Comparison of ENCODE assay signal across 9 cellular contexts in the genomic region with DNA sequence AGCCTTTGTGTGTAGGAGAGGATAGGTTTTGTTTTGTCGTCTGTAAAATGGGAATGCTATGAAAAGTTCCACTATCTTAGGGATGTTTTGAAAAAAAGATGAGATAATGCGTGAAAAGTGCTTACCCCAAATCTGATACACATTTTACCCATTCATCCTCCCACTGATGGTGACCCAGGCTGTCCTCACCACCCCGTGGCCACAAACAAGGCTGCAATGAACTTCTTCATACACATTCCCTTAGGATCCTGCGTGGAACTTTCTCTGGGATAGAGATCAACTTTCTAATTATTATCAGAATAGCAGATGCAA. TPM values are rescaled to one million over a fixed set of nuclear protein-coding genes. Genes with fewer than 3 reads are reported as not detected.
A peak's percentile ranks its signal among the peaks of the same experiment; 100 is the strongest.
DNase-seq lines count a peak whose midpoint lies in the region; ATAC-seq, FAIRE-seq and TF ChIP-seq lines count a peak whose summit lies in the region.
"Had no signal": no experiment of that assay in that cellular context is flagged by ENCODE, and none has a peak within 500 bp of the region (broad histone marks: within the 10 kb centered on the region; RNA-seq: fewer than 3 reads in every experiment).

No MANE protein-coding gene starts in this region.

- TF ChIP-seq POLR2A in heart left ventricle (IDR thresholded peaks at IDR 0.05) = no peak
- no peak for TF ChIP-seq POLR2A in GM12878 (IDR thresholded peaks at IDR 0.05; ENCODE audit: low read depth, low read length)

- 32 to 35% (median 34%) methylated on average over 4 of the region's 4 CpGs for WGBS in heart left ventricle, 4 donors
- 40% methylated on average over 4 of the region's 4 CpGs for WGBS in right cardiac atrium
- 36% methylated on average over 4 of the region's 4 CpGs for WGBS in GM12878 (ENCODE audit: insufficient coverage, insufficient replicate concordance, low lambda C conversion rate, missing lambda C conversion rate)
- 35 to 38% methylated on average over 4 of the region's 4 CpGs for WGBS in lung, 2 donors

- DNase-seq in heart left ventricle = no peak
- no peak for DNase-seq in right cardiac atrium
- DNase-seq in GM12878 (ENCODE audit: low read depth, low spot score) = no peak
- DNase-seq in lung (ENCODE audit: low spot score) = no peak
- DNase-seq in upper lobe of right lung = no peak
- DNase-seq in activated effector memory CD4-positive, alpha-beta T cell treated with anti-CD3 and anti-CD28 coated beads, Interleukin-2, amount 50 U/mL, for 16 hours = no peak
- no peak for DNase-seq in Kasumi-1 (lab: John Stamatoyannopoulos, UW)

- no peak for TF ChIP-seq CTCF in heart left ventricle (IDR thresholded peaks at IDR 0.05)
- TF ChIP-seq CTCF in GM12878 (IDR thresholded peaks at IDR 0.05 in 2 of 3, conservative IDR thresholded peaks at IDR 0.05 in 1 of 3; ENCODE audit: control insufficient read depth in 2 of 3, extremely low read depth in 1 of 3, insufficient read depth in 1 of 3, low read depth in 3 of 3, low read length in 3 of 3) = no peak
- no peak for TF ChIP-seq CTCF in lung (IDR thresholded peaks at IDR 0.05; ENCODE audit: control extremely low read depth, extremely low read depth)
- no peak for TF ChIP-seq CTCF in upper lobe of right lung (IDR thresholded peaks at IDR 0.05)

- peak overlapping the region; percentile 82; the same call in 1 of the 2 replicates for H3K4me2 ChIP-seq in GM12878 (ENCODE audit: control insufficient read depth, insufficient read depth)

- H3K9ac ChIP-seq in GM12878 (ENCODE audit: control insufficient read depth, insufficient read depth, low read length) = no peak overlapping the region

- no peak for FAIRE-seq in GM12878 (lab: Jason Lieb, UNC)

- no peak overlapping the region for H2AFZ ChIP-seq in GM12878 (ENCODE audit: control insufficient read depth, low read depth, low read length)

- RAD21 ChIA-PET in GM12878 (lab: Charles Lee; ENCODE audit: unreplicated experiment) = no interaction called here

- TF ChIP-seq EP300 in GM12878 (IDR thresholded peaks at IDR 0.05; ENCODE audit: borderline replicate concordance in 1 of 2, control insufficient read depth in 1 of 2, low read depth in 2 of 2, low read length in 2 of 2) = no peak

- H3K4me1 ChIP-seq in heart left ventricle (peaks cover 0 to 10% (median 0%) of the 10 kb centered on the region in 12 donors), right cardiac atrium (ENCODE audit: control insufficient read depth, insufficient read depth, low read length) (no peaks in the 10 kb centered on the region), GM12878 (ENCODE audit: control insufficient read depth, insufficient read depth, low read length) (no peaks in the 10 kb centered on the region), lung (ENCODE audit: control insufficient read depth in 2 of 2, insufficient read depth in 2 of 2, low read length in 2 of 2) (peaks cover 0 to 8% of the 10 kb centered on the region in 2 donors), upper lobe of right lung (no peaks in the 10 kb centered on the region)

- peaks cover 0 to 9% (median 0%) of the 10 kb centered on the region in 12 donors for H3K9me3 ChIP-seq in heart left ventricle
- H3K9me3 ChIP-seq in right cardiac atrium (ENCODE audit: control insufficient read depth, low read length) = no peaks in the 10 kb centered on the region
- no peaks in the 10 kb centered on the region for H3K9me3 ChIP-seq in GM12878 (replicated peaks; ENCODE audit: control insufficient read depth, insufficient read depth, low read length)
- peaks cover 2 to 5% of the 10 kb centered on the region in 2 donors for H3K9me3 ChIP-seq in lung (ENCODE audit: control insufficient read depth in 2 of 2, insufficient read depth in 1 of 2, low read length in 1 of 2)
- no peaks in the 10 kb centered on the region for H3K9me3 ChIP-seq in upper lobe of right lung

- H3K4me3 ChIP-seq in heart left ventricle = peak overlapping the region in 9 of 12 donors; percentile 46 to 68 (median 61)
- no peak overlapping the region for H3K4me3 ChIP-seq in right cardiac atrium (ENCODE audit: low read length)
- H3K4me3 ChIP-seq in GM12878 = no peak overlapping the region
- H3K4me3 ChIP-seq in lung = peak overlapping the region; percentile 29
- H3K4me3 ChIP-seq in upper lobe of right lung = peak overlapping the region; percentile 49

- CTCF ChIA-PET in GM12878 (lab: Yijun Ruan, JAX) = no interaction called here

- in situ Hi-C loops in GM12878 (cut with MboI) = no loop called here

- H3K27me3 ChIP-seq in heart left ventricle (peaks cover 0 to 59% (median 21%) of the 10 kb centered on the region in 9 donors), right cardiac atrium (ENCODE audit: control insufficient read depth, insufficient read depth) (no peaks in the 10 kb centered on the region), GM12878 (replicated peaks in 1 of 2; ENCODE audit: control insufficient read depth in 2 of 2, insufficient read depth in 2 of 2, low read length in 1 of 2) (no peaks in the 10 kb centered on the region), lung (ENCODE audit: control insufficient read depth, insufficient read depth) (no peaks in the 10 kb centered on the region), upper lobe of right lung (peaks cover 34% of the 10 kb centered on the region)

- SMC1A ChIA-PET in GM12878 (lab: Charles Lee; ENCODE audit: uncharacterized antibody, unreplicated experiment) = no interaction called here

- intact Hi-C loops in heart left ventricle (cut with DNase I) (no loop called here), right cardiac atrium (cut with DNase I) (no loop called here), GM12878 (cut with micrococcal nuclease; ENCODE audit: unreplicated experiment) (no loop called here), upper lobe of right lung (cut with DNase I) (no loop called here)

- no TSS peak for BruUV-seq in GM12878 (replicated peaks; lab: Mats Ljungman, UMichigan)

- H4K20me1 ChIP-seq in GM12878 (ENCODE audit: control insufficient read depth, insufficient read depth) = no peaks in the 10 kb centered on the region

- ATAC-seq in heart left ventricle (no peak), right cardiac atrium (no peak), GM12878 (no peak), lung (ENCODE audit: insufficient read depth, low FRiP score) (no peak), upper lobe of right lung (no peak), HG02884 (IDR thresholded peaks at IDR 0.05; ENCODE audit: unreplicated experiment) (no peak)

- no peaks in the 10 kb centered on the region for H3K79me2 ChIP-seq in GM12878 (ENCODE audit: control insufficient read depth, insufficient read depth, low read length)

- H3K36me3 ChIP-seq in heart left ventricle (no peaks in the 10 kb centered on the region), GM12878 (ENCODE audit: control insufficient read depth in 2 of 2, insufficient read depth in 2 of 2, low read length in 1 of 2) (no peaks in the 10 kb centered on the region), lung (ENCODE audit: control insufficient read depth in 2 of 2, insufficient read depth in 2 of 2, low read length in 2 of 2) (no peaks in the 10 kb centered on the region), upper lobe of right lung (no peaks in the 10 kb centered on the region)
- H3K36me3 ChIP-seq: tibial artery had no signal

- no peak overlapping the region for H3K27ac ChIP-seq in heart left ventricle
- no peak overlapping the region for H3K27ac ChIP-seq in right cardiac atrium (ENCODE audit: low read length)
- H3K27ac ChIP-seq in GM12878 (ENCODE audit: control insufficient read depth, insufficient read depth) = no peak overlapping the region
- no peak overlapping the region for H3K27ac ChIP-seq in lung (ENCODE audit: low read depth in 1 of 2, low read length in 1 of 2)
- no peak overlapping the region for H3K27ac ChIP-seq in upper lobe of right lung
- H3K27ac ChIP-seq: tibial artery had no signal

- POLR2A ChIA-PET in GM12878 (lab: Charles Lee) = no interaction called here

- TF ChIP-seq RAD21 in GM12878 (IDR thresholded peaks at IDR 0.05; ENCODE audit: insufficient read depth, low read depth, low read length) = no peak

TF ChIP-seq in GM12878, 131 proteins besides CTCF, POLR2A, EP300 and RAD21 (continues in another document):
- TF ChIP-seq NBN (IDR thresholded peaks at IDR 0.05) = no peak
- TF ChIP-seq SUPT20H (IDR thresholded peaks at IDR 0.05; ENCODE audit: borderline replicate concordance, control insufficient read depth, low read depth, low read length) = no peak
- no peak for TF ChIP-seq BACH1 (IDR thresholded peaks at IDR 0.05; ENCODE audit: borderline replicate concordance)
- TF ChIP-seq NR2C2 (IDR thresholded peaks at IDR 0.05; ENCODE audit: borderline replicate concordance, control insufficient read depth, insufficient read length, low read depth) = no peak
- no peak for TF ChIP-seq NRF1 (conservative IDR thresholded peaks at IDR 0.05; ENCODE audit: low read depth, low read length)
- TF ChIP-seq, protein P1, sequence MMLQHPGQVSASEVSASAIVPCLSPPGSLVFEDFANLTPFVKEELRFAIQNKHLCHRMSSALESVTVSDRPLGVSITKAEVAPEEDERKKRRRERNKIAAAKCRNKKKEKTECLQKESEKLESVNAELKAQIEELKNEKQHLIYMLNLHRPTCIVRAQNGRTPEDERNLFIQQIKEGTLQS (IDR thresholded peaks at IDR 0.05; ENCODE audit: borderline replicate concordance, extremely low read depth, low read depth, low read length) = no peak
- no peak for TF ChIP-seq YY1 (IDR thresholded peaks at IDR 0.05; ENCODE audit: low read depth, low read length)

RNA-seq across cellular contexts. Expression of a gene that starts 0.4 kb away (rescaled TPM):
- total RNA-seq in heart left ventricle = 10 to 100 TPM in 1 of 9 donors, 1 to 10 TPM in 7, under 1 TPM in 1; 0.49 to 11.3 (median 1.5) TPM
- 1 to 10 TPM in 1 of 2 donors, under 1 TPM in 1; 0.18 to 2.1 TPM for polyA plus RNA-seq in heart left ventricle
- total RNA-seq in right cardiac atrium = 10 to 100 TPM in 1 of 4 donors, 1 to 10 TPM in 3; 3.6 to 12.1 (median 9.0) TPM
- 8.0 TPM for polyA plus RNA-seq in right cardiac atrium
- total RNA-seq in GM12878 (2013; cell fraction: nucleolus; rRNA removed) = 5.7 and 5.9 TPM in 2 replicates
- total RNA-seq in GM12878 (2014; rRNA removed) = 0.16 and 0.68 TPM in 2 replicates
- 0.14 and 0.27 TPM in 2 replicates for total RNA-seq in GM12878 (2014; rRNA removed; fragmentation: Illumina TruSeq; extraction: Trizol)
- 0.51 and 0.67 TPM in 2 replicates for total RNA-seq in GM12878 (2021)
- 0.88 TPM for polyA plus RNA-seq in GM12878 (2011; ENCODE audit: low read depth)
- polyA plus RNA-seq in GM12878 (2011; rRNA removed) = 6.6 and 13.3 TPM in 2 replicates
- 14.7 and 18.6 TPM in 2 replicates for polyA plus RNA-seq in GM12878 (2011; cell fraction: cytosol; rRNA removed)
- polyA plus RNA-seq in GM12878 (2011; cell fraction: nucleus; rRNA removed) = 64.0 and 68.9 TPM in 2 replicates
- polyA plus RNA-seq in GM12878 (2012) = 2.1 and 2.9 TPM in 2 replicates
- 0.24 TPM in 1 of 2 replicates, not detected in the other for polyA plus RNA-seq in GM12878 (2014; fragmentation: Illumina TruSeq; extraction: Trizol)
- under 1 TPM; 0.02 TPM for polyA plus RNA-seq in GM12878 (2014; fragmentation: Nextera tagmentation; extraction: Ambion mirVana)
- 0.27 and 0.52 TPM in 2 replicates for polyA plus RNA-seq in GM12878 (2014; rRNA removed)
- under 1 TPM; 0.42 to 0.46 TPM for polyA plus RNA-seq in GM12878 (2016; fragmentation: Nextera tagmentation; extraction: Ambion mirVana)
- polyA minus RNA-seq in GM12878 (2011; rRNA and poly(A)+ RNA removed) = 16.5 and 23.7 TPM in 2 replicates
- 5.7 and 7.4 TPM in 2 replicates for polyA minus RNA-seq in GM12878 (2011; cell fraction: cytosol; rRNA and poly(A)+ RNA removed)
- polyA minus RNA-seq in GM12878 (2011; cell fraction: nucleus; rRNA and poly(A)+ RNA removed) = 21.8 TPM in 2 replicates
- under 1 TPM; 0.14 to 0.86 TPM for total RNA-seq in lung
- under 1 TPM; 0.06 to 0.16 TPM for polyA plus RNA-seq in lung
- 0.69 TPM for total RNA-seq in upper lobe of right lung

Comparison
In these comparisons a context has a peak if more than half of its experiments do, and no peak if none do; other contexts are left out.
1. H3K4me3 ChIP-seq: peak in heart left ventricle (9 of 12), lung (single experiment) and upper lobe of right lung (single experiment); none in right cardiac atrium (single experiment) and GM12878 (single experiment).